Comparison of ENCODE assay signal across 20 cellular contexts in genomic region chr10:113041841-113042745, GRCh38.
DNase-seq lines count a peak whose midpoint lies in the region; ATAC-seq and TF ChIP-seq lines count a peak whose summit lies in the region.
"Had no signal": no experiment of that assay in that cellular context is flagged by ENCODE, and none has a peak within 500 bp of the region (broad histone marks: within the 10 kb centered on the region; RNA-seq: fewer than 3 reads in every experiment).

No MANE protein-coding gene starts in this region.

- H3K27me3 ChIP-seq in skeletal muscle satellite cell (ENCODE audit: control insufficient read depth, insufficient read depth, low read length) (no peaks in the 10 kb centered on the region), osteoblast (ENCODE audit: insufficient read depth, low read length) (no peaks in the 10 kb centered on the region)
- H3K27me3 ChIP-seq: thyroid gland had no signal

- no peaks in the 10 kb centered on the region for H3K9me3 ChIP-seq in skeletal muscle satellite cell (replicated peaks; ENCODE audit: low read length)
- no peaks in the 10 kb centered on the region for H3K9me3 ChIP-seq in osteoblast (ENCODE audit: low read depth, low read length)
- H3K9me3 ChIP-seq: thyroid gland had no signal

- H3K9me3 Mint-ChIP-seq in endothelial cell (ENCODE audit: unreplicated experiment) = no peaks in the 10 kb centered on the region
- H3K9me3 Mint-ChIP-seq: CD4-positive, alpha-beta memory T cell; nephron; stimulated activated naive B cell treated with anti-CD40 and anti-IgM and Interleukin-4, amounts not matched to agents 10 μg/mL and 1 μg/mL and 100 μg/mL, for 72 hours had no signal

- no peak overlapping the region for H3K9ac ChIP-seq in skeletal muscle satellite cell (ENCODE audit: low read depth, low read length)

- DNase-seq in ELR (ENCODE audit: low read depth) = peak; percentile 21
- no peak for DNase-seq in RWPE1 (ENCODE audit: low spot score)
- no peak for DNase-seq in endothelial cell (ENCODE audit: low spot score)
- no peak for DNase-seq in mucosa of gallbladder (ENCODE audit: low spot score)
- DNase-seq in osteoblast (ENCODE audit: insufficient read length, low spot score, missing footprints) = no peak
- DNase-seq: activated naive CD4-positive, alpha-beta T cell treated with Interleukin-2 at 50 U/mL for 16 hours; CD4-positive, alpha-beta memory T cell; DMS53; NCI-H1417; NCI-H748 treated with DMSO at 0.1 percent for 48 hours; stimulated activated CD4-positive, alpha-beta T cell treated with anti-CD3 and anti-CD28 coated beads, Interleukin-2, amount 100 ng/mL, for 24 hours; stimulated activated naive B cell treated with anti-CD40 and anti-IgM and Interleukin-4, amounts not matched to agents 10 μg/mL and 1 μg/mL and 100 μg/mL, for 72 hours; T-helper 2 cell; thyroid gland; WERI-Rb-1 had no signal

- H3K36me3 Mint-ChIP-seq in endothelial cell (ENCODE audit: low read depth, unreplicated experiment) = peaks cover 16% of the 10 kb centered on the region
- H3K36me3 Mint-ChIP-seq: CD4-positive, alpha-beta memory T cell; stimulated activated naive B cell treated with anti-CD40 and anti-IgM and Interleukin-4, amounts not matched to agents 10 μg/mL and 1 μg/mL and 100 μg/mL, for 72 hours had no signal

- H4K20me1 ChIP-seq in osteoblast (ENCODE audit: insufficient read depth, low read length) = peaks cover 7% of the 10 kb centered on the region

- CTCF ChIA-PET in RWPE1 (lab: Yijun Ruan, JAX) = interaction anchor here (0.6 kb wide), 1 partner anchor 84 kb away, joined by 3 read pairs; no protein-coding TSS in a partner anchor

- H2AFZ ChIP-seq in osteoblast (ENCODE audit: low read length) = no peak overlapping the region

- H3K36me3 ChIP-seq in skeletal muscle satellite cell (ENCODE audit: insufficient read depth, low read length) = no peaks in the 10 kb centered on the region
- no peaks in the 10 kb centered on the region for H3K36me3 ChIP-seq in osteoblast (ENCODE audit: insufficient read depth, low read length)
- H3K36me3 ChIP-seq: thyroid gland, WERI-Rb-1 had no signal

- no peak overlapping the region for H3K4me3 Mint-ChIP-seq in endothelial cell (ENCODE audit: unreplicated experiment)
- H3K4me3 Mint-ChIP-seq: CD4-positive, alpha-beta memory T cell; nephron; stimulated activated naive B cell treated with anti-CD40 and anti-IgM and Interleukin-4, amounts not matched to agents 10 μg/mL and 1 μg/mL and 100 μg/mL, for 72 hours had no signal

- H3K79me2 ChIP-seq in osteoblast (ENCODE audit: insufficient read depth, low read length) = peaks cover 34% of the 10 kb centered on the region

- TF ChIP-seq CTCF in RWPE1 (conservative IDR thresholded peaks at IDR 0.05; ENCODE audit: low read depth) (no peak), endothelial cell (IDR thresholded peaks at IDR 0.05; ENCODE audit: unreplicated experiment) (no peak), osteoblast (IDR thresholded peaks at IDR 0.05; ENCODE audit: extremely low read depth, low read depth, low read length) (no peak)

- H3K4me2 ChIP-seq in skeletal muscle satellite cell (ENCODE audit: low read length) = peak overlapping the region; percentile 2
- H3K4me2 ChIP-seq in osteoblast (ENCODE audit: insufficient read depth, low read length) = no peak overlapping the region

- POLR2A ChIA-PET in RWPE1 (lab: Yijun Ruan, JAX; ENCODE audit: low non-redundant PET) = interaction anchor here (0.5 kb wide), 1 partner anchor 31 kb away, joined by 3 read pairs; no protein-coding TSS in a partner anchor

- H3K4me1 Mint-ChIP-seq in endothelial cell (ENCODE audit: unreplicated experiment) = peaks cover 32% of the 10 kb centered on the region
- H3K4me1 Mint-ChIP-seq: CD4-positive, alpha-beta memory T cell had no signal

- peak overlapping the region; percentile 11 for H3K27ac Mint-ChIP-seq in endothelial cell (ENCODE audit: unreplicated experiment)
- H3K27ac Mint-ChIP-seq: CD4-positive, alpha-beta memory T cell; nephron; stimulated activated naive B cell treated with anti-CD40 and anti-IgM and Interleukin-4, amounts not matched to agents 10 μg/mL and 1 μg/mL and 100 μg/mL, for 72 hours had no signal

- ATAC-seq in HG03139 (IDR thresholded peaks at IDR 0.05; ENCODE audit: unreplicated experiment) (no peak), HG03097 (IDR thresholded peaks at IDR 0.05; ENCODE audit: low FRiP score, unreplicated experiment) (no peak)
- ATAC-seq: esophagus mucosa; stimulated activated naive B cell treated with anti-CD40 and anti-IgM and Interleukin-4, amounts not matched to agents 10 μg/mL and 1 μg/mL and 100 μg/mL, for 72 hours had no signal

- H3K4me1 ChIP-seq in skeletal muscle satellite cell (ENCODE audit: control insufficient read depth, insufficient read depth, low read length) = peaks cover 42% of the 10 kb centered on the region
- peaks cover 20% of the 10 kb centered on the region for H3K4me1 ChIP-seq in osteoblast (ENCODE audit: insufficient read depth, low read length)

- peaks cover 5% of the 10 kb centered on the region for H3K27me3 Mint-ChIP-seq in endothelial cell (ENCODE audit: unreplicated experiment)

- peak overlapping the region; percentile 20; the same call in 1 of the 2 replicates for H3K27ac ChIP-seq in RWPE1
- H3K27ac ChIP-seq in osteoblast (ENCODE audit: low read depth, low read length) = no peak overlapping the region
- H3K27ac ChIP-seq: thyroid gland, WERI-Rb-1 had no signal

- H3K4me3 ChIP-seq in skeletal muscle satellite cell (ENCODE audit: low read length) (no peak overlapping the region), osteoblast (ENCODE audit: insufficient read depth, low read length) (no peak overlapping the region)
- H3K4me3 ChIP-seq: thyroid gland had no signal
